In the genomic region with DNA sequence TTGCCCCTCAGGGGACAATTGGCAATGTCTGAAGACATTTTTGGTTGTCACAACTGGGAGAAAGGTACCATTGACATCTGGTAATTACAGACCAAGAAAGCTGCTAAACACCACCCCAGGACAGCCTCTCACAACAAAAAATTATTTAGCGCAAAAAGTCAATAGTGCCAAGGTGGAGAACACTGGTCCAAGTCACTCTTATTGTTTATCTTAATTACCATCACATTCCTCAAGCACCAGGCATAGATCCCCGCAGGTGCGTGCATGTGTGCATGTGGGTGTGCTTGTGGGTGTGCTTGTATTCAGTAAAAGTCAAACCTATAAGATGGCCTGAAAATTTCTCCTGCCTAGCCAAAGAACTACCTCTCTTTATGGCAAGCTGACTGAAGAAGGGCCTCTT, we compare ENCODE assay signal across 28 cellular contexts.
"Had no signal": no experiment of that assay in that cellular context is flagged by ENCODE, and none has a peak within 500 bp of the region (broad histone marks: within the 10 kb centered on the region; RNA-seq: fewer than 3 reads in every experiment).

No MANE protein-coding gene starts in this region.

- ATAC-seq: left cardiac atrium; left lung; naive thymus-derived CD8-positive, alpha-beta T cell; psoas muscle; right cardiac atrium; stimulated activated effector memory CD8-positive, alpha-beta T cell treated with anti-CD3 and anti-CD28 coated beads, Interleukin-12 subunit alpha, Interleukin-12 subunit beta, amount 100 ng/mL, for 72 hours had no signal

- H3K36me3 Mint-ChIP-seq: immature natural killer cell; stimulated activated effector memory CD8-positive, alpha-beta T cell treated with anti-CD3 and anti-CD28 coated beads, Interleukin-12 subunit alpha, Interleukin-12 subunit beta, amount 100 ng/mL, for 72 hours had no signal

- H3K27me3 Mint-ChIP-seq: naive thymus-derived CD8-positive, alpha-beta T cell had no signal

- H3K9me3 ChIP-seq: esophagus squamous epithelium, left lung, ovary, sigmoid colon, stomach, thyroid gland, upper lobe of left lung, uterus had no signal

- H3K36me3 ChIP-seq: esophagus squamous epithelium, left lung, ovary, sigmoid colon, stomach, thyroid gland, upper lobe of left lung, uterus had no signal

- H3K4me3 ChIP-seq: coronary artery, esophagus squamous epithelium, left lung, ovary, psoas muscle, sigmoid colon, stomach, thyroid gland, upper lobe of left lung, uterus had no signal

- H3K4me3 Mint-ChIP-seq: immature natural killer cell; naive thymus-derived CD8-positive, alpha-beta T cell; nephron progenitor cell; stimulated activated effector memory CD8-positive, alpha-beta T cell treated with anti-CD3 and anti-CD28 coated beads, Interleukin-12 subunit alpha, Interleukin-12 subunit beta, amount 100 ng/mL, for 72 hours had no signal

- DNase-seq: dermis blood vessel endothelial cell; effector memory CD4-positive, alpha-beta T cell; esophagus squamous epithelium; foreskin melanocyte; glutamatergic neuron; hypothalamus; immature natural killer cell; kidney; left cardiac atrium; left lung; mesendoderm; naive thymus-derived CD8-positive, alpha-beta T cell; nephron progenitor cell; nucleus accumbens; ovary; posterior cingulate gyrus; psoas muscle; sigmoid colon; stimulated activated CD4-positive, alpha-beta T cell treated with anti-CD3 and anti-CD28 coated beads, Interleukin-2, amount 100 ng/mL, for 24 hours; stimulated activated CD4-positive, alpha-beta T cell treated with anti-CD3 and anti-CD28 coated beads, Interleukin-4, amount 100 ng/mL, for 24 hours; stimulated activated naive CD4-positive, alpha-beta T cell treated with Interleukin-2 at 50 U/mL for 16 hours; stomach; thyroid gland; upper lobe of left lung; uterus had no signal

- H3K9me3 Mint-ChIP-seq: stimulated activated effector memory CD8-positive, alpha-beta T cell treated with anti-CD3 and anti-CD28 coated beads, Interleukin-12 subunit alpha, Interleukin-12 subunit beta, amount 100 ng/mL, for 72 hours had no signal

- H3K4me1 ChIP-seq: esophagus squamous epithelium, left lung, psoas muscle, thyroid gland, upper lobe of left lung, uterus had no signal

- H3K27ac ChIP-seq: coronary artery, esophagus squamous epithelium, left lung, ovary, psoas muscle, sigmoid colon, stomach, thyroid gland, upper lobe of left lung, uterus had no signal

- H3K27me3 ChIP-seq: esophagus squamous epithelium, left lung, ovary, sigmoid colon, stomach, thyroid gland, upper lobe of left lung, uterus had no signal

- H3K4me1 Mint-ChIP-seq: immature natural killer cell; nephron progenitor cell; stimulated activated effector memory CD8-positive, alpha-beta T cell treated with anti-CD3 and anti-CD28 coated beads, Interleukin-12 subunit alpha, Interleukin-12 subunit beta, amount 100 ng/mL, for 72 hours had no signal

- H3K27ac Mint-ChIP-seq: immature natural killer cell; naive thymus-derived CD8-positive, alpha-beta T cell; nephron progenitor cell; stimulated activated effector memory CD8-positive, alpha-beta T cell treated with anti-CD3 and anti-CD28 coated beads, Interleukin-12 subunit alpha, Interleukin-12 subunit beta, amount 100 ng/mL, for 72 hours had no signal
